Comparison of ENCODE assay signal across 2 cellular contexts in genomic region chr4:67697860-67698655, GRCh38.
TF ChIP-seq lines count a peak whose summit lies in the region.

No MANE protein-coding gene starts in this region.

TF ChIP-seq in IMR-90, 13 proteins besides CTCF, POLR2A, EP300 and RAD21:
- peak; percentile 38 for TF ChIP-seq CEBPB (IDR thresholded peaks at IDR 0.05; ENCODE audit: low read depth, low read length)
- no peak for TF ChIP-seq BHLHE40 (IDR thresholded peaks at IDR 0.05; ENCODE audit: low read depth, low read length)
TF ChIP-seq in IMR-90: peak in this region for 1.

TF ChIP-seq in K562, 482 proteins besides CTCF, POLR2A, EP300 and RAD21:
- TF ChIP-seq GATAD2A (IDR thresholded peaks at IDR 0.05) (peak; percentile 56; the same call in 1 of the 2 replicates), ARID1B (IDR thresholded peaks at IDR 0.05) (peak; percentile 66), DPF2 (IDR thresholded peaks at IDR 0.05) (peak; percentile 76), CEBPB (tag; IDR thresholded peaks at IDR 0.05) (peak; percentile 97), ATF3 (IDR thresholded peaks at IDR 0.05) (0 out of 2 replicates have a peak, but pooled peaks have one; percentile 10), ATF3 (CRISPR knock-in tag; conservative IDR thresholded peaks at IDR 0.05) (no peak), HMG20B (CRISPR knock-in tag; IDR thresholded peaks at IDR 0.05) (no peak), MNT (conservative IDR thresholded peaks at IDR 0.05) (0 out of 4 replicates have a peak, but pooled peaks of 1 of the 2 experiments have one; percentile 31), IRF9 (tag; IDR thresholded peaks at IDR 0.05) (peak; percentile 54; the same call in 1 of the 2 replicates), ZNF146 (CRISPR knock-in tag; IDR thresholded peaks at IDR 0.05; ENCODE audit: unreplicated experiment) (no peak), ZNF507 (tag; conservative IDR thresholded peaks at IDR 0.05) (no peak), PRPF4 (IDR thresholded peaks at IDR 0.05; ENCODE audit: insufficient read depth, low read depth, low read length, poor library complexity, severe bottlenecking) (no peak), MEIS2 (IDR thresholded peaks at IDR 0.05; ENCODE audit: partially characterized antibody) (peak; percentile 62), THAP12 (CRISPR knock-in tag; IDR thresholded peaks at IDR 0.05) (no peak), NCOR1 (IDR thresholded peaks at IDR 0.05) (peak; percentile 13; the same call in 1 of the 2 replicates), JUND (IDR thresholded peaks at IDR 0.05; ENCODE audit: borderline replicate concordance, low read depth, low read length) (peak; percentile 11; the same call in 1 of the 2 replicates), JUND (tag; IDR thresholded peaks at IDR 0.05; ENCODE audit: borderline replicate concordance, low read depth, low read length) (no peak), KLF6 (CRISPR knock-in tag; IDR thresholded peaks at IDR 0.05; ENCODE audit: borderline replicate concordance) (no peak), BRD9 (IDR thresholded peaks at IDR 0.05; ENCODE audit: low read depth, partially characterized antibody) (peak; percentile 9), PKNOX1 (IDR thresholded peaks at IDR 0.05) (peak; percentile 66; the same call in 1 of the 2 replicates), MTA2 (IDR thresholded peaks at IDR 0.05; ENCODE audit: low read depth) (peak; percentile 17; the same call in 1 of the 2 replicates), MYNN (IDR thresholded peaks at IDR 0.05) (0 out of 2 replicates have a peak, but pooled peaks have one; percentile 31), MYNN (CRISPR knock-in tag; IDR thresholded peaks at IDR 0.05) (no peak), FOSL1 (tag; conservative IDR thresholded peaks at IDR 0.05) (0 out of 2 replicates have a peak, but pooled peaks have one; percentile 25), SMARCA4 (IDR thresholded peaks at IDR 0.05) (peak; percentile 57), NFRKB (IDR thresholded peaks at IDR 0.05; ENCODE audit: low read depth) (0 out of 2 replicates have a peak, but pooled peaks have one; percentile 15), SMARCE1 (IDR thresholded peaks at IDR 0.05) (peak; percentile 43), STAT5A (IDR thresholded peaks at IDR 0.05; ENCODE audit: borderline replicate concordance, low read length) (peak; percentile 39; the same call in 1 of the 2 replicates), POLR2AphosphoS5 (IDR thresholded peaks at IDR 0.05; ENCODE audit: control insufficient read depth, insufficient read depth, low read depth, low read length) (peak; percentile 37; the same call in 1 of the 2 replicates), CBFA2T3 (IDR thresholded peaks at IDR 0.05) (peak; percentile 63), CEBPG (CRISPR knock-in tag; IDR thresholded peaks at IDR 0.05) (peak; percentile 72), CEBPG (tag; conservative IDR thresholded peaks at IDR 0.05 in 1 of 2, IDR thresholded peaks at IDR 0.05 in 1 of 2) (peak; percentile 70 to 80), CBFA2T2 (conservative IDR thresholded peaks at IDR 0.05) (0 out of 2 replicates have a peak, but pooled peaks have one; percentile 15), DDX20 (tag; IDR thresholded peaks at IDR 0.05; ENCODE audit: low read depth) (no peak), EP400 (IDR thresholded peaks at IDR 0.05) (0 out of 2 replicates have a peak, but pooled peaks have one; percentile 7), MAZ (CRISPR knock-in tag; conservative IDR thresholded peaks at IDR 0.05 in 1 of 2, IDR thresholded peaks at IDR 0.05 in 1 of 2) (peak in 1 of 2 experiments; percentile 41; a peak in 1 of 4 replicates), TEAD4 (IDR thresholded peaks at IDR 0.05; ENCODE audit: low read length) (peak; percentile 62), TEAD4 (CRISPR knock-in tag; IDR thresholded peaks at IDR 0.05; ENCODE audit: borderline replicate concordance) (no peak), TRIM24 (IDR thresholded peaks at IDR 0.05) (0 out of 4 replicates have a peak, but pooled peaks of 1 of the 2 experiments have one; percentile 16), TCF3 (CRISPR knock-in tag; IDR thresholded peaks at IDR 0.05) (peak; percentile 53; the same call in 1 of the 2 replicates)
- TF ChIP-seq, protein P1, sequence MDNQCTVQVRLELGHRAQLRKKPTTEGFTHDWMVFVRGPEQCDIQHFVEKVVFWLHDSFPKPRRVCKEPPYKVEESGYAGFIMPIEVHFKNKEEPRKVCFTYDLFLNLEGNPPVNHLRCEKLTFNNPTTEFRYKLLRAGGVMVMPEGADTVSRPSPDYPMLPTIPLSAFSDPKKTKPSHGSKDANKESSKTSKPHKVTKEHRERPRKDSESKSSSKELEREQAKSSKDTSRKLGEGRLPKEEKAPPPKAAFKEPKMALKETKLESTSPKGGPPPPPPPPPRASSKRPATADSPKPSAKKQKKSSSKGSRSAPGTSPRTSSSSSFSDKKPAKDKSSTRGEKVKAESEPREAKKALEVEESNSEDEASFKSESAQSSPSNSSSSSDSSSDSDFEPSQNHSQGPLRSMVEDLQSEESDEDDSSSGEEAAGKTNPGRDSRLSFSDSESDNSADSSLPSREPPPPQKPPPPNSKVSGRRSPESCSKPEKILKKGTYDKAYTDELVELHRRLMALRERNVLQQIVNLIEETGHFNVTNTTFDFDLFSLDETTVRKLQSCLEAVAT (IDR thresholded peaks at IDR 0.05): peak in 1 of 2 experiments; percentile 35; a peak in 1 of 4 replicates
- TF ChIP-seq, protein P2, sequence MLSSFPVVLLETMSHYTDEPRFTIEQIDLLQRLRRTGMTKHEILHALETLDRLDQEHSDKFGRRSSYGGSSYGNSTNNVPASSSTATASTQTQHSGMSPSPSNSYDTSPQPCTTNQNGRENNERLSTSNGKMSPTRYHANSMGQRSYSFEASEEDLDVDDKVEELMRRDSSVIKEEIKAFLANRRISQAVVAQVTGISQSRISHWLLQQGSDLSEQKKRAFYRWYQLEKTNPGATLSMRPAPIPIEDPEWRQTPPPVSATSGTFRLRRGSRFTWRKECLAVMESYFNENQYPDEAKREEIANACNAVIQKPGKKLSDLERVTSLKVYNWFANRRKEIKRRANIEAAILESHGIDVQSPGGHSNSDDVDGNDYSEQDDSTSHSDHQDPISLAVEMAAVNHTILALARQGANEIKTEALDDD (IDR thresholded peaks at IDR 0.05): peak; percentile 81
- TF ChIP-seq, protein P3, sequence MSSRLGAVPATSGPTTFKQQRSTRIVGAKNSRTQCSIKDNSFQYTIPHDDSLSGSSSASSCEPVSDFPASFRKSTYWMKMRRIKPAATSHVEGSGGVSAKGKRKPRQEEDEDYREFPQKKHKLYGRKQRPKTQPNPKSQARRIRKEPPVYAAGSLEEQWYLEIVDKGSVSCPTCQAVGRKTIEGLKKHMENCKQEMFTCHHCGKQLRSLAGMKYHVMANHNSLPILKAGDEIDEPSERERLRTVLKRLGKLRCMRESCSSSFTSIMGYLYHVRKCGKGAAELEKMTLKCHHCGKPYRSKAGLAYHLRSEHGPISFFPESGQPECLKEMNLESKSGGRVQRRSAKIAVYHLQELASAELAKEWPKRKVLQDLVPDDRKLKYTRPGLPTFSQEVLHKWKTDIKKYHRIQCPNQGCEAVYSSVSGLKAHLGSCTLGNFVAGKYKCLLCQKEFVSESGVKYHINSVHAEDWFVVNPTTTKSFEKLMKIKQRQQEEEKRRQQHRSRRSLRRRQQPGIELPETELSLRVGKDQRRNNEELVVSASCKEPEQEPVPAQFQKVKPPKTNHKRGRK (tag; IDR thresholded peaks at IDR 0.05): no peak
- TF ChIP-seq, protein P4, sequence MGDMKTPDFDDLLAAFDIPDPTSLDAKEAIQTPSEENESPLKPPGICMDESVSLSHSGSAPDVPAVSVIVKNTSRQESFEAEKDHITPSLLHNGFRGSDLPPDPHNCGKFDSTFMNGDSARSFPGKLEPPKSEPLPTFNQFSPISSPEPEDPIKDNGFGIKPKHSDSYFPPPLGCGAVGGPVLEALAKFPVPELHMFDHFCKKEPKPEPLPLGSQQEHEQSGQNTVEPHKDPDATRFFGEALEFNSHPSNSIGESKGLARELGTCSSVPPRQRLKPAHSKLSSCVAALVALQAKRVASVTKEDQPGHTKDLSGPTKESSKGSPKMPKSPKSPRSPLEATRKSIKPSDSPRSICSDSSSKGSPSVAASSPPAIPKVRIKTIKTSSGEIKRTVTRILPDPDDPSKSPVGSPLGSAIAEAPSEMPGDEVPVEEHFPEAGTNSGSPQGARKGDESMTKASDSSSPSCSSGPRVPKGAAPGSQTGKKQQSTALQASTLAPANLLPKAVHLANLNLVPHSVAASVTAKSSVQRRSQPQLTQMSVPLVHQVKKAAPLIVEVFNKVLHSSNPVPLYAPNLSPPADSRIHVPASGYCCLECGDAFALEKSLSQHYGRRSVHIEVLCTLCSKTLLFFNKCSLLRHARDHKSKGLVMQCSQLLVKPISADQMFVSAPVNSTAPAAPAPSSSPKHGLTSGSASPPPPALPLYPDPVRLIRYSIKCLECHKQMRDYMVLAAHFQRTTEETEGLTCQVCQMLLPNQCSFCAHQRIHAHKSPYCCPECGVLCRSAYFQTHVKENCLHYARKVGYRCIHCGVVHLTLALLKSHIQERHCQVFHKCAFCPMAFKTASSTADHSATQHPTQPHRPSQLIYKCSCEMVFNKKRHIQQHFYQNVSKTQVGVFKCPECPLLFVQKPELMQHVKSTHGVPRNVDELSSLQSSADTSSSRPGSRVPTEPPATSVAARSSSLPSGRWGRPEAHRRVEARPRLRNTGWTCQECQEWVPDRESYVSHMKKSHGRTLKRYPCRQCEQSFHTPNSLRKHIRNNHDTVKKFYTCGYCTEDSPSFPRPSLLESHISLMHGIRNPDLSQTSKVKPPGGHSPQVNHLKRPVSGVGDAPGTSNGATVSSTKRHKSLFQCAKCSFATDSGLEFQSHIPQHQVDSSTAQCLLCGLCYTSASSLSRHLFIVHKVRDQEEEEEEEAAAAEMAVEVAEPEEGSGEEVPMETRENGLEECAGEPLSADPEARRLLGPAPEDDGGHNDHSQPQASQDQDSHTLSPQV (IDR thresholded peaks at IDR 0.05): peak; percentile 43
TF ChIP-seq in K562: peak in this region for 31.
